Comparison of ENCODE assay signal across 9 cellular contexts in the genomic region with DNA sequence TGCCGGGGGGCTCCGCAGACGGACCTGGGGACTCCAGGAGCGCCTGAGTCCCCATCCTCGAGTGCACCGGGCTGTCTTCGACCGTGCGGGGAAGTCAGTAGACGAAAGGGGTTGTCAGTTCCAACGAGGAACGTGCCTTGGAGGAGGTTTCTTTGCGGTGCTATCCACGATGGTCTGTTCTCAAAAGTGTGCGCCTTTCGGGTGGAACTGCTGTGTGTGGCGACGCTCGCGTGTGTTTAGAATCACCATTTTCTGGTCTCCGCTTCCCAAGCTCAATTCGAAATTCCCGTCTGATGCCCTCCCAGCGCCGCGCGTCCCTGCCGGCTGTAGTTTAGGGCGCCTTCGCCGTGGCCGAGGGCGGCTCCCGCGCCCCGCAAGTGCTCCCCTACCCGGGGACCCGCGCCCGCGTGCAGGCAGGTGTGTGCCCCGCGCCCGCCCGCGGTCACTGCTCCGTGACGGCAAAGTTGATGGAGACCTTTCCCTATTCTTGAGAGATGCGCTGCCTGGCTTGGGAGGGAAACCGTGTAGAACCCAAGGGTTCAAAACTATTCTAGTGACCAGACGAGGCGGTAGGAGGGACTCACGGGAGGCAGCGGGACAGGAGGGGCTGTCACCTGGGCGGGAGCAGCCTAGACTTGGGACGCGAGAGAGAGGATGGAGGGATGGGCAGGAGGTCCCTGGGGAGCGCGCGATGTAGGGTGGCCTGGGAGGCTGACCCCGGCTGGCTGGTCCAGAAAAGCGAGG. TPM values are rescaled to one million over a fixed set of nuclear protein-coding genes. Genes with fewer than 3 reads are reported as not detected.
DNase-seq lines count a peak whose midpoint lies in the region; ATAC-seq and TF ChIP-seq lines count a peak whose summit lies in the region.
"Had no signal": no experiment of that assay in that cellular context is flagged by ENCODE, and none has a peak within 500 bp of the region (broad histone marks: within the 10 kb centered on the region; RNA-seq: fewer than 3 reads in every experiment).

No MANE protein-coding gene starts in this region.

- no peaks in the 10 kb centered on the region for H3K36me3 Mint-ChIP-seq in immature natural killer cell

- H3K9me3 Mint-ChIP-seq in immature natural killer cell: peaks cover 0 to 2% (median 0%) of the 10 kb centered on the region in 6 donors

- H3K4me3 Mint-ChIP-seq in immature natural killer cell: peak overlapping the region in 3 of 5 donors; percentile 10 to 46 (median 26)

- H3K9me3 ChIP-seq in ascending aorta: no peaks in the 10 kb centered on the region

- peaks cover 10 to 44% (median 24%) of the 10 kb centered on the region in 3 donors for H3K27me3 Mint-ChIP-seq in immature natural killer cell (ENCODE audit: low read depth in 3 of 3)

- peaks cover 6 to 8% of the 10 kb centered on the region in 2 donors for H3K4me1 Mint-ChIP-seq in immature natural killer cell

- H3K4me1 ChIP-seq in ascending aorta: no peaks in the 10 kb centered on the region

- H3K4me3 ChIP-seq in ascending aorta: peak overlapping the region; percentile 53 to 94

- DNase-seq in Right ventricle myocardium superior: no peak
- no peak for DNase-seq in cardiac septum (ENCODE audit: low spot score)
- no peak for DNase-seq in ascending aorta (ENCODE audit: low spot score in 2 of 2)
- DNase-seq in immature natural killer cell: no peak
- peak; percentile 31 for DNase-seq in superior temporal gyrus (ENCODE audit: extremely low spot score)
- DNase-seq in middle frontal gyrus (ENCODE audit: extremely low spot score, low spot score): no peak
- DNase-seq in NCI-H2029 treated with DMSO at 0.1 percent for 48 hours (lab: John Stamatoyannopoulos, UW): no peak

- intact Hi-C loops in Right ventricle myocardium superior (cut with DNase I) (no loop called here), cardiac septum (cut with DNase I) (no loop called here), ascending aorta (cut with DNase I) (no loop called here)

- TF ChIP-seq CTCF in ascending aorta (IDR thresholded peaks at IDR 0.05): no peak

- ATAC-seq in Right ventricle myocardium superior (ENCODE audit: poor library complexity) (peak; percentile 11), HG03571 (IDR thresholded peaks at IDR 0.05; ENCODE audit: unreplicated experiment) (no peak)

- H3K27ac ChIP-seq in ascending aorta: peak overlapping the region in 1 of 2 donors; percentile 71
- H3K27ac ChIP-seq: VCaP had no signal

- no peaks in the 10 kb centered on the region for H3K27me3 ChIP-seq in ascending aorta

- H3K27ac Mint-ChIP-seq in immature natural killer cell: no peak overlapping the region

- H3K36me3 ChIP-seq in ascending aorta: no peaks in the 10 kb centered on the region

RNA-seq across cellular contexts. Expression of a gene that starts 1.0 kb away (rescaled TPM):
- total RNA-seq in Right ventricle myocardium superior (5.2 TPM), cardiac septum (10.6 TPM), ascending aorta (not detected)
- under 1 TPM; 0.17 to 0.54 (median 0.30) TPM for polyA plus RNA-seq in immature natural killer cell
